ENCODE assay signal across 16 cellular contexts in genomic region chr9:12882430-12882829, GRCh38.
DNase-seq lines count a peak whose midpoint lies in the region; ATAC-seq and TF ChIP-seq lines count a peak whose summit lies in the region.
"Had no signal": no experiment of that assay in that cellular context is flagged by ENCODE, and none has a peak within 500 bp of the region (broad histone marks: within the 10 kb centered on the region; RNA-seq: fewer than 3 reads in every experiment).

No MANE protein-coding gene starts in this region.

- POLR2A ChIA-PET in CD8-positive, alpha-beta T cell (lab: Charles Lee) = no interaction called here

- H3K27me3 ChIP-seq in vagina = no peaks in the 10 kb centered on the region
- no peaks in the 10 kb centered on the region for H3K27me3 ChIP-seq in CD8-positive, alpha-beta T cell (ENCODE audit: insufficient read depth, low read length)
- H3K27me3 ChIP-seq in esophagus squamous epithelium = peaks cover 0 to 3% (median 0%) of the 10 kb centered on the region in 4 donors
- H3K27me3 ChIP-seq: breast epithelium, thyroid gland had no signal

- peak overlapping the region; percentile 9 for H3K27ac ChIP-seq in vagina
- H3K27ac ChIP-seq in CD8-positive, alpha-beta T cell (ENCODE audit: low read depth, low read length) = no peak overlapping the region
- peak overlapping the region in 2 of 4 donors; percentile 66 to 67 for H3K27ac ChIP-seq in esophagus squamous epithelium
- H3K27ac ChIP-seq: 22Rv1 had no signal

- H3K27ac Mint-ChIP-seq in CD8-positive, alpha-beta T cell = no peak overlapping the region
- H3K27ac Mint-ChIP-seq: activated CD4-positive, alpha-beta T cell treated with anti-CD3 and anti-CD28 coated beads for 36 hours had no signal

- H3K4me3 Mint-ChIP-seq in CD8-positive, alpha-beta T cell = no peak overlapping the region
- H3K4me3 Mint-ChIP-seq: activated CD4-positive, alpha-beta T cell treated with anti-CD3 and anti-CD28 coated beads for 36 hours had no signal

- intact Hi-C loops in vagina (cut with DNase I) (no loop called here), esophagus squamous epithelium (cut with DNase I) (loop anchor here (10.0 kb wide), 1 partner anchor 158 kb away; no protein-coding TSS in a partner anchor)
- intact Hi-C loops in CD8-positive, alpha-beta T cell (cut with DNase I, micrococcal nuclease) = no loop called here

- no peaks in the 10 kb centered on the region for H3K27me3 Mint-ChIP-seq in CD8-positive, alpha-beta T cell (ENCODE audit: low read depth)
- H3K27me3 Mint-ChIP-seq: activated CD4-positive, alpha-beta T cell treated with anti-CD3 and anti-CD28 coated beads for 36 hours had no signal

- H3K4me3 ChIP-seq in vagina = no peak overlapping the region
- H3K4me3 ChIP-seq in CD8-positive, alpha-beta T cell (ENCODE audit: low read depth, low read length) = no peak overlapping the region
- H3K4me3 ChIP-seq in esophagus squamous epithelium = no peak overlapping the region
- H3K4me3 ChIP-seq: breast epithelium, GM12878, thyroid gland had no signal

- H3K36me3 Mint-ChIP-seq in CD8-positive, alpha-beta T cell = no peaks in the 10 kb centered on the region

- no peak for ATAC-seq in CD8-positive, alpha-beta T cell
- no peak for ATAC-seq in HG03460 (IDR thresholded peaks at IDR 0.05; ENCODE audit: unreplicated experiment)
- ATAC-seq: activated CD4-positive, alpha-beta T cell treated with anti-CD3 and anti-CD28 coated beads for 36 hours; GM12878 had no signal

- TF ChIP-seq POLR2A in vagina (IDR thresholded peaks at IDR 0.05) = no peak
- no peak for TF ChIP-seq POLR2A in esophagus squamous epithelium (IDR thresholded peaks at IDR 0.05)

- H3K36me3 ChIP-seq in vagina (no peaks in the 10 kb centered on the region), esophagus squamous epithelium (no peaks in the 10 kb centered on the region)
- no peaks in the 10 kb centered on the region for H3K36me3 ChIP-seq in CD8-positive, alpha-beta T cell (ENCODE audit: insufficient read depth, low read length)
- H3K36me3 ChIP-seq: breast epithelium, thyroid gland had no signal

- H3K9me3 Mint-ChIP-seq in CD8-positive, alpha-beta T cell = peaks cover 24% of the 10 kb centered on the region

- 40 to 57% methylated on average over 2 of the region's 2 CpGs for WGBS in esophagus squamous epithelium, 2 donors

- no peak for TF ChIP-seq CTCF in vagina (IDR thresholded peaks at IDR 0.05)
- TF ChIP-seq CTCF in CD8-positive, alpha-beta T cell (IDR thresholded peaks at IDR 0.05) = no peak
- TF ChIP-seq CTCF in esophagus squamous epithelium (IDR thresholded peaks at IDR 0.05) = no peak

- no peaks in the 10 kb centered on the region for H3K4me1 Mint-ChIP-seq in CD8-positive, alpha-beta T cell (ENCODE audit: low read depth)
- H3K4me1 Mint-ChIP-seq: activated CD4-positive, alpha-beta T cell treated with anti-CD3 and anti-CD28 coated beads for 36 hours had no signal

- H3K9me3 ChIP-seq in vagina (no peaks in the 10 kb centered on the region), esophagus squamous epithelium (no peaks in the 10 kb centered on the region)
- no peaks in the 10 kb centered on the region for H3K9me3 ChIP-seq in CD8-positive, alpha-beta T cell (ENCODE audit: low read length)
- H3K9me3 ChIP-seq: breast epithelium, thyroid gland had no signal

- DNase-seq in DMS 273 (lab: John Stamatoyannopoulos, UW; ENCODE audit: unreplicated experiment) = peak; percentile 17
- no peak for DNase-seq in DMS 273 treated with DMSO at 0.1 percent for 48 hours (lab: John Stamatoyannopoulos, UW)
- peak; percentile 88 for DNase-seq in fibroblast of gingiva (ENCODE audit: low read depth)
- DNase-seq in myocyte (ENCODE audit: low read depth) = peak; percentile 81
- DNase-seq in vagina (ENCODE audit: extremely low spot score in 2 of 2) = no peak
- no peak for DNase-seq in CD8-positive, alpha-beta T cell
- DNase-seq in esophagus squamous epithelium (lab: John Stamatoyannopoulos, UW) = no peak
- DNase-seq: activated CD4-positive, alpha-beta T cell treated with anti-CD3 and anti-CD28 coated beads for 36 hours; DMS53; MV-4-11; NCI-H2227 treated with DMSO at 0.1 percent for 48 hours; thyroid gland had no signal

- CTCF ChIA-PET in CD8-positive, alpha-beta T cell (lab: Charles Lee) = no interaction called here

- H3K4me1 ChIP-seq in vagina = peaks cover 13% of the 10 kb centered on the region
- H3K4me1 ChIP-seq in CD8-positive, alpha-beta T cell (ENCODE audit: insufficient read depth, low read length) = no peaks in the 10 kb centered on the region
- H3K4me1 ChIP-seq in esophagus squamous epithelium = peaks cover 0 to 30% (median 4%) of the 10 kb centered on the region in 3 donors
- H3K4me1 ChIP-seq: breast epithelium, thyroid gland had no signal

Comparison
In these comparisons a context has a peak if more than half of its experiments do, and no peak if none do; other contexts are left out.
1. DNase-seq: peak in DMS 273 (single experiment), fibroblast of gingiva (single experiment) and myocyte (single experiment); none in DMS 273 treated with DMSO at 0.1 percent for 48 hours (single experiment), vagina (0 of 2), CD8-positive, alpha-beta T cell (0 of 7) and esophagus squamous epithelium (single experiment).